In the genomic region with DNA sequence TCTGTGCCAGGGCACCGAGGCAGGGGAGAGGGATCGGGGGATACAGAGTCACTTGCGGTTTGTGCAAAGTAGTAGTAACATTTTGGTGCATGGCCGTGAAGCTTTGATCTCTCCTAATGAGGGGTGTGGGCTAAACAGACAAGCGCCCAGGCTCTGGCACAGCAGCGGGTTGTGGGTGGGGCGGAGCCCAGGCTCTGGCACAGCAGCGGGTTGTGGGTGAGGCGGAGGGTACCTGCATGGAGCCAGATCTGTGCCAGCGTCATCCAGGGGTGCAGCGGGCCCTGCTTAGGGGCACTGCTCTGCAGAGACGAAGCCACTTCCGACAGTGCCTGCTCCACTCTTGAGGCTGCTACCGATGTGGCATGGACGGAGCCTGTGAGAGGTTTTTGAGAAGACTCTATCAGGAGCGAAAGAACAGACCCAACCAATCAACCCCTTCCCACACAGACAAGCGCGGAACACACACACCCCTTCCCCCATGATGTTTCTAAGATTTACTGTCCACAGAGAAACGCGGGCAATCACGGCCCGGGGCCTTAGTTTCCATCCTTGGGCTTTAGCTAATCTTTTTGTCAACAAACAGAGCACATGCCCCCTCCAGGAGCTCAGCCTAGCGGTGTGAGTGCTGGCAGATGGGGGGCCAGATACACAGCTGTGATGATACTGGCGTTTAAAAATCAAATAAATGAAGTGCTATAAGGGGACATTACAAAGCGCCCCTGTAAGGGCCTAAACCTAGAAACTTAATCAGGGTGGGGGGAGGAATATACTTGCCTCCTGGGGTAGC, we compare ENCODE assay signal across 16 cellular contexts.
"Had no signal": no experiment of that assay in that cellular context is flagged by ENCODE, and none has a peak within 500 bp of the region (broad histone marks: within the 10 kb centered on the region; RNA-seq: fewer than 3 reads in every experiment).

No MANE protein-coding gene starts in this region.

- H3K27ac Mint-ChIP-seq: activated T-helper 1 cell treated with anti-CD3 and anti-CD28 coated beads, Interleukin-12 subunit alpha, Interleukin-12 subunit beta, Interleukin-2, Interleukin-4 antibody, amounts not matched to agents 30 ng/mL and 10 ng/mL and 1 ng/mL, durations not matched to agents 14 hours and 24 hours and 36 hours; endodermal cell; memory B cell; natural killer cell; T-cell had no signal

- H3K4me1 ChIP-seq: ascending aorta, breast epithelium, left ventricle myocardium inferior, testis had no signal

- H3K4me3 ChIP-seq: ascending aorta, breast epithelium, left ventricle myocardium inferior, psoas muscle, stomach, testis had no signal

- H3K9me3 Mint-ChIP-seq: activated T-helper 1 cell treated with anti-CD3 and anti-CD28 coated beads, Interleukin-12 subunit alpha, Interleukin-12 subunit beta, Interleukin-2, Interleukin-4 antibody, amounts not matched to agents 30 ng/mL and 10 ng/mL and 1 ng/mL, durations not matched to agents 14 hours and 24 hours and 36 hours; endodermal cell; memory B cell; natural killer cell; T-cell had no signal

- H3K27me3 ChIP-seq: ascending aorta, breast epithelium, stomach, testis had no signal

- H3K36me3 ChIP-seq: breast epithelium had no signal

- H3K9me3 ChIP-seq: ascending aorta, breast epithelium, left ventricle myocardium inferior, psoas muscle, stomach, testis had no signal

- H3K36me3 Mint-ChIP-seq: memory B cell, natural killer cell, T-cell had no signal

- H3K4me3 Mint-ChIP-seq: activated T-helper 1 cell treated with anti-CD3 and anti-CD28 coated beads, Interleukin-12 subunit alpha, Interleukin-12 subunit beta, Interleukin-2, Interleukin-4 antibody, amounts not matched to agents 30 ng/mL and 10 ng/mL and 1 ng/mL, durations not matched to agents 14 hours and 24 hours and 36 hours; endodermal cell; memory B cell; natural killer cell; T-cell had no signal

- DNase-seq: endodermal cell; erythroblast; hypothalamus; left ventricle myocardium inferior; natural killer cell; occipital lobe; psoas muscle; stimulated activated CD4-positive, alpha-beta T cell treated with anti-CD3 and anti-CD28 coated beads, Interleukin-1b, Interleukin-23, amount 100 ng/mL, for 48 hours; stomach; T-cell; T-helper 9 cell; testis had no signal

- H3K4me1 Mint-ChIP-seq: memory B cell, natural killer cell, T-cell had no signal

- H3K27ac ChIP-seq: ascending aorta, breast epithelium, left ventricle myocardium inferior, psoas muscle, stomach, testis had no signal
